In the genomic region with DNA sequence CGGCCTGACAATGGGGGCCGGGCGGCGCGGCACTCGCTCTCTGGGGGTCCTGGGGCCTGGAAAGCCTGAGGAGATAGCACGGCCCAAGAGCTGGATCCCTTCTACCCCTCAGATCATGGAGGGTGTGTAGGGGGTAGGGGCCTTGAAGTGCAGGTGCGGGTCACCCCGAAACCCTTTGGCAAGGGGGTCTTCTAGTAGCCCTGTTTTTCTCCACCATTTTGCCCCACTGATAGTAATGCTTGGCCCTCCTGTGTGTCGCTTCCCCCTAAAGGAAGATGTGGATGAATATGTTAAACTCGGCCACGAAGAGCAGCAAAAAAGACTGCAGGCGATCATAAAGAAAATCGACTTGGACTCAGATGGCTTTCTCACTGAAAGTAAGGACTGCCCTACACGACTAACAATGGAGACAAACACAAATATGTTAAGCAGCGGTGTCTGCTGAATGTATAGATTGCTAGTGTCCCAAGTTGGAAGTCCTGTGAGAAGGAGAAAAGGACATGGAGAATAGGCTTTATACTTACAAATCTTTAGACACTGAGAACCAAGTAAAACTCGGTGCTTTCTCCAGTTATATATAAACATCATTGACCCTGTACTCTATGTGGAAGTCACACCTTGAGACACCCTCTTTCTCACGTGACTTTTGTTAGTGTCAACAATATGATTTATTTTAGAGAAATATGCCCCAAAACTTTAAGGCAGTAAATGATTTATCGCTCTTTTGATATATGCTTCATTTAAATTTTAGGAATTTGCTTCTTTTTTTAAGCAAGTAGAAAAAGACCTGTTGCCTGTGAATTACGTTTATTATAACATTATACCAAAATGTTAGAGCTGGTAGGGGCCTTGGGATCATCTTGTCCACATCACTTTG, we compare ENCODE assay signal across 8 cellular contexts. TPM values are rescaled to one million over a fixed set of nuclear protein-coding genes. Genes with fewer than 3 reads are reported as not detected.
DNase-seq lines count a peak whose midpoint lies in the region; ATAC-seq lines count a peak whose summit lies in the region.

No MANE protein-coding gene starts in this region.

- peaks cover 32% of the 10 kb centered on the region for H3K4me1 Mint-ChIP-seq in activated T-cell treated with anti-CD3 and anti-CD28 coated beads, Interleukin-2, amount 50 U/mL, for 4 hours (ENCODE audit: low read depth)
- peaks cover 10% of the 10 kb centered on the region for H3K4me1 Mint-ChIP-seq in dendritic cell treated with granulocyte-macrophage colony-stimulating factor and Interleukin-4, amounts not matched to agents 40 ng/mL and 50 ng/mL, for 4 days (ENCODE audit: low read depth)
- H3K4me1 Mint-ChIP-seq in naive thymus-derived CD8-positive, alpha-beta T cell = peaks cover 17 to 42% (median 32%) of the 10 kb centered on the region in 4 donors

- H3K4me3 Mint-ChIP-seq in activated T-cell treated with anti-CD3 and anti-CD28 coated beads, Interleukin-2, amount 50 U/mL, for 4 hours = peak overlapping the region; percentile 90
- peak overlapping the region; percentile 80 for H3K4me3 Mint-ChIP-seq in dendritic cell treated with granulocyte-macrophage colony-stimulating factor and Interleukin-4, amounts not matched to agents 40 ng/mL and 50 ng/mL, for 4 days
- H3K4me3 Mint-ChIP-seq in naive thymus-derived CD8-positive, alpha-beta T cell = peak overlapping the region; percentile 81 to 96 (median 90)

- H3K27me3 Mint-ChIP-seq in activated T-cell treated with anti-CD3 and anti-CD28 coated beads, Interleukin-2, amount 50 U/mL, for 4 hours (ENCODE audit: low read depth) = no peaks in the 10 kb centered on the region
- no peaks in the 10 kb centered on the region for H3K27me3 Mint-ChIP-seq in dendritic cell treated with granulocyte-macrophage colony-stimulating factor and Interleukin-4, amounts not matched to agents 40 ng/mL and 50 ng/mL, for 4 days
- no peaks in the 10 kb centered on the region for H3K27me3 Mint-ChIP-seq in naive thymus-derived CD8-positive, alpha-beta T cell

- peaks cover 21% of the 10 kb centered on the region for H3K36me3 Mint-ChIP-seq in activated T-cell treated with anti-CD3 and anti-CD28 coated beads, Interleukin-2, amount 50 U/mL, for 4 hours (ENCODE audit: insufficient read depth)
- peaks cover 15% of the 10 kb centered on the region for H3K36me3 Mint-ChIP-seq in dendritic cell treated with granulocyte-macrophage colony-stimulating factor and Interleukin-4, amounts not matched to agents 40 ng/mL and 50 ng/mL, for 4 days (ENCODE audit: low read depth)
- peaks cover 4 to 38% (median 14%) of the 10 kb centered on the region in 3 donors for H3K36me3 Mint-ChIP-seq in naive thymus-derived CD8-positive, alpha-beta T cell

- POLR2A ChIA-PET in naive thymus-derived CD8-positive, alpha-beta T cell (lab: Charles Lee) = interaction anchor here (1.2 to 3.9 kb wide), 6 partner anchors 17 to 489 kb away, joined by 3 to 49 read pairs (median 6); partner anchors contain the start of genes HMG20A, PSTPIP1 and SCAPER

- peak overlapping the region; percentile 75 for H3K27ac Mint-ChIP-seq in dendritic cell treated with granulocyte-macrophage colony-stimulating factor and Interleukin-4, amounts not matched to agents 40 ng/mL and 50 ng/mL, for 4 days
- peak overlapping the region; percentile 74 to 96 (median 90) for H3K27ac Mint-ChIP-seq in naive thymus-derived CD8-positive, alpha-beta T cell

- intact Hi-C loops in dendritic cell treated with granulocyte-macrophage colony-stimulating factor and Interleukin-4, amounts not matched to agents 40 ng/mL and 50 ng/mL, for 4 days (cut with micrococcal nuclease) = no loop called here

- no peaks in the 10 kb centered on the region for H3K9me3 Mint-ChIP-seq in activated T-cell treated with anti-CD3 and anti-CD28 coated beads, Interleukin-2, amount 50 U/mL, for 4 hours
- H3K9me3 Mint-ChIP-seq in dendritic cell treated with granulocyte-macrophage colony-stimulating factor and Interleukin-4, amounts not matched to agents 40 ng/mL and 50 ng/mL, for 4 days = no peaks in the 10 kb centered on the region
- no peaks in the 10 kb centered on the region for H3K9me3 Mint-ChIP-seq in naive thymus-derived CD8-positive, alpha-beta T cell

- DNase-seq in activated T-cell treated with anti-CD3 and anti-CD28 coated beads, Interleukin-2, amount 50 U/mL, for 4 hours = no peak
- no peak for DNase-seq in activated T-cell treated with anti-CD3 and anti-CD28 coated beads, Interleukin-2, amount 50 U/mL, for 1 hour
- DNase-seq in OCI-M1 (lab: John Stamatoyannopoulos, UW) (peak; percentile 51), NCI-H1092 treated with DMSO at 0.1 percent for 48 hours (lab: John Stamatoyannopoulos, UW) (no peak)
- peak in 3 of 10 donors; percentile 7 to 63 (median 21) for DNase-seq in naive thymus-derived CD8-positive, alpha-beta T cell

- no peak for ATAC-seq in activated T-cell treated with anti-CD3 and anti-CD28 coated beads, Interleukin-2, amount 50 U/mL, for 4 hours
- peak in 1 of 2 donors; percentile 1 for ATAC-seq in naive thymus-derived CD8-positive, alpha-beta T cell
- ATAC-seq in GM18868 (IDR thresholded peaks at IDR 0.05; ENCODE audit: unreplicated experiment) (no peak), HG03280 (IDR thresholded peaks at IDR 0.05; ENCODE audit: unreplicated experiment) (no peak)

RNA-seq across cellular contexts. Expression of gene RCN2, which starts 0.8 kb away (rescaled TPM):
- 10 to 100 TPM; 26.7 to 30.3 (median 27.5) TPM for total RNA-seq in activated T-cell treated with anti-CD3 and anti-CD28 coated beads, Interleukin-2, amount 50 U/mL, for 4 hours
- total RNA-seq in naive thymus-derived CD8-positive, alpha-beta T cell = 10 to 100 TPM; 30.7 to 31.1 TPM
- polyA plus RNA-seq in naive thymus-derived CD8-positive, alpha-beta T cell = 10 to 100 TPM; 40.3 to 46.5 (median 43.6) TPM

RNA-seq across cellular contexts. Expression of gene SCAPER, which starts 27.2 kb away (rescaled TPM):
- total RNA-seq in activated T-cell treated with anti-CD3 and anti-CD28 coated beads, Interleukin-2, amount 50 U/mL, for 4 hours = 10 to 100 TPM; 13.0 to 14.8 (median 14.8) TPM
- total RNA-seq in naive thymus-derived CD8-positive, alpha-beta T cell = 10 to 100 TPM; 42.3 to 58.5 TPM
- 10 to 100 TPM; 12.3 to 17.7 (median 15.9) TPM for polyA plus RNA-seq in naive thymus-derived CD8-positive, alpha-beta T cell
